ENCODE assay signal across 8 cellular contexts in genomic region chr13:41465215-41465907, GRCh38. TPM values are rescaled to one million over a fixed set of nuclear protein-coding genes. Genes with fewer than 3 reads are reported as not detected.
DNase-seq lines count a peak whose midpoint lies in the region; ATAC-seq and TF ChIP-seq lines count a peak whose summit lies in the region.

No MANE protein-coding gene starts in this region.

- H3K9me3 Mint-ChIP-seq in activated naive CD4-positive, alpha-beta T cell treated with anti-CD3 and anti-CD28 coated beads for 36 hours: no peaks in the 10 kb centered on the region
- H3K9me3 Mint-ChIP-seq in immature natural killer cell: no peaks in the 10 kb centered on the region

- DNase-seq in activated naive CD4-positive, alpha-beta T cell treated with anti-CD3 and anti-CD28 coated beads for 36 hours: peak; percentile 97
- DNase-seq in immature natural killer cell (peak; percentile 84 to 87 (median 86)), NCI-H446 treated with DMSO at 0.1 percent for 48 hours (lab: John Stamatoyannopoulos, UW) (no peak), COLO668 (lab: John Stamatoyannopoulos, UW; ENCODE audit: unreplicated experiment) (no peak)
- peak; percentile 74 for DNase-seq in stimulated activated CD8-positive, alpha-beta memory T cell treated with anti-CD3 and anti-CD28 coated beads, Interleukin-12 subunit alpha, Interleukin-12 subunit beta, amount 100 ng/mL, for 4 hours (ENCODE audit: low read depth)

- no peaks in the 10 kb centered on the region for H3K27me3 Mint-ChIP-seq in activated naive CD4-positive, alpha-beta T cell treated with anti-CD3 and anti-CD28 coated beads for 36 hours (ENCODE audit: low read depth)
- H3K27me3 Mint-ChIP-seq in immature natural killer cell (ENCODE audit: low read depth in 3 of 3): peaks cover 21 to 24% (median 22%) of the 10 kb centered on the region in 3 donors

- intact Hi-C loops in activated naive CD4-positive, alpha-beta T cell treated with anti-CD3 and anti-CD28 coated beads for 36 hours (cut with micrococcal nuclease): loop anchor here (1.0 to 10.0 kb wide), 7 partner anchors 8 to 929 kb away; partner anchors contain the start of gene RGCC

- peaks cover 67% of the 10 kb centered on the region for H3K36me3 Mint-ChIP-seq in activated naive CD4-positive, alpha-beta T cell treated with anti-CD3 and anti-CD28 coated beads for 36 hours (ENCODE audit: low read depth)
- peaks cover 6 to 11% (median 7%) of the 10 kb centered on the region in 3 donors for H3K36me3 Mint-ChIP-seq in immature natural killer cell

- H3K4me1 Mint-ChIP-seq in activated naive CD4-positive, alpha-beta T cell treated with anti-CD3 and anti-CD28 coated beads for 36 hours (ENCODE audit: low read depth): peaks cover 89% of the 10 kb centered on the region
- H3K4me1 Mint-ChIP-seq in immature natural killer cell: peaks cover 59 to 67% of the 10 kb centered on the region in 2 donors

- CTCF ChIA-PET in activated naive CD4-positive, alpha-beta T cell treated with anti-CD3 and anti-CD28 coated beads for 36 hours (lab: Charles Lee): interaction anchor here (0.9 to 1.4 kb wide), 5 partner anchors 9 to 34 kb away, joined by 3 to 5 read pairs (median 4); no protein-coding TSS in a partner anchor

- ATAC-seq in GM18858 (IDR thresholded peaks at IDR 0.05; ENCODE audit: unreplicated experiment): peak; percentile 91
- peak; percentile 85 for ATAC-seq in HG03025 (IDR thresholded peaks at IDR 0.05; ENCODE audit: low FRiP score, unreplicated experiment)

- peak; percentile 37; the same call in 1 of the 2 replicates for TF ChIP-seq POLR2A in Raji (IDR thresholded peaks at IDR 0.05; ENCODE audit: insufficient read depth, low read depth, low read length)

- peak overlapping the region; percentile 93 for H3K27ac Mint-ChIP-seq in activated naive CD4-positive, alpha-beta T cell treated with anti-CD3 and anti-CD28 coated beads for 36 hours
- peak overlapping the region; percentile 94 to 99 (median 96) for H3K27ac Mint-ChIP-seq in immature natural killer cell

- H3K4me3 Mint-ChIP-seq in activated naive CD4-positive, alpha-beta T cell treated with anti-CD3 and anti-CD28 coated beads for 36 hours: peak overlapping the region; percentile 76
- peak overlapping the region; percentile 46 to 89 (median 77) for H3K4me3 Mint-ChIP-seq in immature natural killer cell

RNA-seq across cellular contexts. Expression of gene RGCC, which starts 8.0 kb away (rescaled TPM):
- total RNA-seq in activated naive CD4-positive, alpha-beta T cell treated with anti-CD3 and anti-CD28 coated beads for 36 hours: 10 to 100 TPM; 75.0 to 77.8 TPM
- polyA plus RNA-seq in immature natural killer cell: 1 to 10 TPM; 4.5 to 8.5 (median 7.7) TPM

Comparison
In these comparisons a context has a peak if more than half of its experiments do, and no peak if none do; other contexts are left out.
1. DNase-seq: peak in activated naive CD4-positive, alpha-beta T cell treated with anti-CD3 and anti-CD28 coated beads for 36 hours (single experiment), immature natural killer cell (3 of 3) and stimulated activated CD8-positive, alpha-beta memory T cell treated with anti-CD3 and anti-CD28 coated beads, Interleukin-12 subunit alpha, Interleukin-12 subunit beta, amount 100 ng/mL, for 4 hours (single experiment); none in NCI-H446 treated with DMSO at 0.1 percent for 48 hours (single experiment) and COLO668 (single experiment).